Comparison of ENCODE assay signal across 12 cellular contexts in the genomic region with DNA sequence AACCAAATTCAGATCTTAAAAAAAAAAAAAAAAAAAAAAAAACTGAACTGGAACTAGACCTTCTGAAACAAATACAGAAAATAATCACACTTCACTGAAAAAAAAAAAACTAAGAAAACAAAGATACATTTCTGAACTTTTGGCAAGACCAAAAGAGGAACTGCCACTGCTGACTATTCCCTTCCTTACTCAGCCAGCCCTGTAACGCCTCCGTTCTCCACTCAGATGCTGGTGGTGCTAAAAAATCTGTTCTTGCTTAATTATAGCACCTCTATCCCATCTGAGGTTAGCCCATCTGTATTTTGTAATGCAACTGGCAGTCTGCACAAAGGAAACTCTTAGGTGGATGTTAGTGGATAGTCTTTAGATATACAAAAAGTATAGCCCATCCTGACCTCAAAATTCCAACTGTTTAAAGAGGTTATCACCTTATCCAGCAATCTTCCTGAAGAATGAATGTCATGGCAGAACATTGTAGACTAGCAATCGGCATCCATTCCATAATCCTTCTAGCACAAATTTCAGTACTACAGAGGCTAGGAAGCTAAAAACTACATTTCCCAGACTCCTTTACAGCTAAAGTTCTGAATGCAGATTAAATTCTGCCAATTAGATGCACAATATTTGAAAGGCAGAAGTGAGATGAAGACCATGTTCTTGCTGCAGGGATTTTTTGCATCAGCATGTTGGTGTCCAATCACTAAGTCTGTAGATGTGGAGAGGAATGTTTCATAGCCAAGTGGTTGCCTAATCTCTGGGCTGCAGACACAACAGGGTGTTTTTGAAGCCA. TPM values are rescaled to one million over a fixed set of nuclear protein-coding genes. Genes with fewer than 3 reads are reported as not detected.
DNase-seq lines count a peak whose midpoint lies in the region; ATAC-seq and TF ChIP-seq lines count a peak whose summit lies in the region.
"Had no signal": no experiment of that assay in that cellular context is flagged by ENCODE, and none has a peak within 500 bp of the region (broad histone marks: within the 10 kb centered on the region; RNA-seq: fewer than 3 reads in every experiment).

No MANE protein-coding gene starts in this region.

- H3K36me3 ChIP-seq in uterus, result no peaks in the 10 kb centered on the region

- H3K27me3 ChIP-seq in uterus, result peaks cover 3 to 7% of the 10 kb centered on the region in 2 donors
- H3K27me3 ChIP-seq: neural progenitor cell had no signal

- TF ChIP-seq CTCF in GM12873 (IDR thresholded peaks at IDR 0.05; ENCODE audit: insufficient read depth, low read depth, low read length, missing control alignments), result peak; percentile 23
- no peak for TF ChIP-seq CTCF in uterus (IDR thresholded peaks at IDR 0.05)

- DNase-seq in NOMO-1 treated with dmso at 0.1 percent for 144 hours (lab: John Stamatoyannopoulos, UW; ENCODE audit: unreplicated experiment) (peak; percentile 82), uterus (no peak), left ventricle myocardium superior (no peak), DMS79 (lab: John Stamatoyannopoulos, UW) (no peak)
- no peak for DNase-seq in stimulated activated naive CD4-positive, alpha-beta T cell treated with Interleukin-2 at 50 U/mL for 16 hours (lab: John Stamatoyannopoulos, UW)
- DNase-seq: activated CD8-positive, alpha-beta T cell treated with anti-CD3 and anti-CD28 coated beads, Interleukin-2, amount 10 ng/mL, durations not matched to agents 7 days and 5 days; NCI-H2171; substantia nigra had no signal

- H3K4me3 ChIP-seq in uterus, result no peak overlapping the region
- H3K4me3 ChIP-seq: neural progenitor cell had no signal

- H3K27ac ChIP-seq in uterus, result no peak overlapping the region
- H3K27ac ChIP-seq: neural progenitor cell had no signal

- intact Hi-C loops in uterus (cut with DNase I; ENCODE audit: low total_unique reads) (no loop called here), left ventricle myocardium superior (cut with micrococcal nuclease) (no loop called here)

- TF ChIP-seq POLR2A in uterus (IDR thresholded peaks at IDR 0.05), result no peak

- no peaks in the 10 kb centered on the region for H3K4me1 ChIP-seq in uterus

- H3K9me3 ChIP-seq in uterus, result no peaks in the 10 kb centered on the region

- peak; percentile 86 for ATAC-seq in GM21360 (IDR thresholded peaks at IDR 0.05; ENCODE audit: unreplicated experiment)
- peak; percentile 73 for ATAC-seq in HG03064 (IDR thresholded peaks at IDR 0.05; ENCODE audit: low read depth, unreplicated experiment)
- no peak for ATAC-seq in left ventricle myocardium superior
- ATAC-seq: activated CD8-positive, alpha-beta T cell treated with anti-CD3 and anti-CD28 coated beads, Interleukin-2, amount 10 ng/mL, durations not matched to agents 7 days and 5 days had no signal

RNA-seq across cellular contexts. Expression of a gene that starts 5.8 kb away (rescaled TPM):
- total RNA-seq in uterus (1 to 10 TPM in 2 of 4 donors, under 1 TPM in 2; 0.29 to 2.8 (median 1.2) TPM), left ventricle myocardium superior (1.6 TPM)
